21 cellular contexts compared by ENCODE assay signal in the genomic region with DNA sequence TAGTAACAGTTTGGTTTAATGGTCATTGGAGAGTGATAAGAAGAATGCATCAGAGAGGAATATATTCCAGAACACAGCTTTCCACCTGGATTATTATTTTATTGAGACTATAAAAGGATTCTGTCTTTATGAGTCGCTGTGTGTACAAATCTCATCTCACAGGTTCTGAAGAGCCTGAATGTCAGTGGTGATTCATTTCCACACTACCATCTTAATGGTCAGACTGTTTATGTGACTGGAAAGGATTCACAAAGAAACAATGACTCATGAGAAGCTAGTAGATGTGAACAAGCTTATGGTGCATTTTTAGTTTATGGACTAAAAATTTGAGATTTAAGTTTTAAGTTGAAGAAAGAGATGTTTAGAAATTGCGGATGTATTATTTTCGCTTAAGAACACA.
A peak's percentile ranks its signal among the peaks of the same experiment; 100 is the strongest.
DNase-seq lines count a peak whose midpoint lies in the region; ATAC-seq, FAIRE-seq and TF ChIP-seq lines count a peak whose summit lies in the region.
"Had no signal": no experiment of that assay in that cellular context is flagged by ENCODE, and none has a peak within 500 bp of the region (broad histone marks: within the 10 kb centered on the region; RNA-seq: fewer than 3 reads in every experiment).

No MANE protein-coding gene starts in this region.

- H3K9me3 ChIP-seq in suprapubic skin, result no peaks in the 10 kb centered on the region
- H3K9me3 ChIP-seq in sigmoid colon, result peaks cover 0 to 4% (median 0%) of the 10 kb centered on the region in 4 donors
- H3K9me3 ChIP-seq: colonic mucosa had no signal

- H3K36me3 ChIP-seq in bronchial epithelial cell (ENCODE audit: control insufficient read depth, insufficient read depth, low read length) (no peaks in the 10 kb centered on the region), suprapubic skin (no peaks in the 10 kb centered on the region), sigmoid colon (no peaks in the 10 kb centered on the region)
- H3K36me3 ChIP-seq: colonic mucosa had no signal

- H3K27me3 ChIP-seq in bronchial epithelial cell (ENCODE audit: control insufficient read depth, insufficient read depth, low read length) (no peaks in the 10 kb centered on the region), suprapubic skin (no peaks in the 10 kb centered on the region), sigmoid colon (no peaks in the 10 kb centered on the region)
- H3K27me3 ChIP-seq: colonic mucosa had no signal

- POLR2A ChIA-PET in AG04449 (lab: Yijun Ruan, JAX), result no interaction called here

- ATAC-seq in left lobe of liver, result no peak
- ATAC-seq: activated CD4-positive, CD25-positive, alpha-beta regulatory T cell treated with anti-CD3 and anti-CD28 coated beads, Interleukin-2, amount 50 U/mL, for 24 hours; activated naive CD4-positive, alpha-beta T cell treated with anti-CD3 and anti-CD28 coated beads, Interleukin-2, amount 50 U/mL, for 72 hours; esophagus mucosa; GM23338; Panc1 had no signal

- CTCF ChIA-PET in AG04449 (lab: Yijun Ruan, JAX), result no interaction called here

- no peak for TF ChIP-seq EP300 in suprapubic skin (IDR thresholded peaks at IDR 0.05)
- TF ChIP-seq EP300 in sigmoid colon (IDR thresholded peaks at IDR 0.05), result no peak

- no peak for TF ChIP-seq POLR2A in suprapubic skin (IDR thresholded peaks at IDR 0.05)
- TF ChIP-seq POLR2A in sigmoid colon (IDR thresholded peaks at IDR 0.05), result no peak

- no peak for FAIRE-seq in bronchial epithelial cell (lab: Jason Lieb, UNC)
- FAIRE-seq in islet of Langerhans (lab: Jason Lieb, UNC), result peak; percentile 58
- FAIRE-seq: small intestine had no signal

- no peak for TF ChIP-seq CTCF in AG04449 (IDR thresholded peaks at IDR 0.05; ENCODE audit: insufficient read depth, low read length, missing control alignments)
- TF ChIP-seq CTCF in bronchial epithelial cell (IDR thresholded peaks at IDR 0.05; ENCODE audit: insufficient read depth, low read length, severe bottlenecking), result no peak
- TF ChIP-seq CTCF in suprapubic skin (IDR thresholded peaks at IDR 0.05), result no peak
- no peak for TF ChIP-seq CTCF in sigmoid colon (IDR thresholded peaks at IDR 0.05)

- DNase-seq in AG04449 (ENCODE audit: low read depth, low spot score) (peak; percentile 75), HT1080 (ENCODE audit: low read depth) (peak; percentile 88), bronchial epithelial cell (ENCODE audit: low read depth) (peak; percentile 96), left lobe of liver (ENCODE audit: low spot score) (no peak), suprapubic skin (ENCODE audit: low spot score in 2 of 2) (no peak), NCI-H1694 treated with DMSO at 0.1 percent for 48 hours (lab: John Stamatoyannopoulos, UW) (no peak), sigmoid colon (no peak)
- DNase-seq: colonic mucosa, COR-L47, mesendoderm, NCI-H187 treated with DMSO at 0.1 percent for 48 hours, NCI-H524, nucleus accumbens, small intestine, T-helper 1 cell had no signal

- intact Hi-C loops in sigmoid colon (cut with DNase I), result no loop called here

- no peak overlapping the region for H3K27ac ChIP-seq in suprapubic skin
- H3K27ac ChIP-seq in sigmoid colon, result no peak overlapping the region
- H3K27ac ChIP-seq: colonic mucosa had no signal

- no peak overlapping the region for H3K4me3 ChIP-seq in AG04449 (ENCODE audit: low read depth, low read length)
- H3K4me3 ChIP-seq in bronchial epithelial cell (ENCODE audit: low read depth, low read length), result no peak overlapping the region
- H3K4me3 ChIP-seq in suprapubic skin, result no peak overlapping the region
- no peak overlapping the region for H3K4me3 ChIP-seq in sigmoid colon
- H3K4me3 ChIP-seq: colonic mucosa, GM23338 had no signal

- 92% methylated on average over 3 of the region's 3 CpGs for WGBS in suprapubic skin
- WGBS in sigmoid colon, 2 donors, result 30 to 77% methylated on average over 3 of the region's 3 CpGs

- H3K4me1 ChIP-seq in suprapubic skin (no peaks in the 10 kb centered on the region), sigmoid colon (no peaks in the 10 kb centered on the region)
- H3K4me1 ChIP-seq: colonic mucosa had no signal

Comparison
In these comparisons a context has a peak if more than half of its experiments do, and no peak if none do; other contexts are left out.
1. DNase-seq: peak in AG04449 (single experiment), HT1080 (single experiment) and bronchial epithelial cell (single experiment); none in left lobe of liver (single experiment), suprapubic skin (0 of 2), NCI-H1694 treated with DMSO at 0.1 percent for 48 hours (single experiment) and sigmoid colon (single experiment).